In genomic region chr2:200376422-200377142, GRCh38 we compare ENCODE assay signal across 10 cellular contexts.
A peak's percentile ranks its signal among the peaks of the same experiment; 100 is the strongest.
DNase-seq lines count a peak whose midpoint lies in the region; ATAC-seq and TF ChIP-seq lines count a peak whose summit lies in the region.
"Had no signal": no experiment of that assay in that cellular context is flagged by ENCODE, and none has a peak within 500 bp of the region (broad histone marks: within the 10 kb centered on the region; RNA-seq: fewer than 3 reads in every experiment).

No MANE protein-coding gene starts in this region.

- intact Hi-C loops in activated CD4-positive, alpha-beta T cell treated with anti-CD3 and anti-CD28 coated beads, Interleukin-2, amount 10 ng/mL, durations not matched to agents 24 days and 14 days (cut with micrococcal nuclease) = loop anchor here (1.0 to 10.0 kb wide), 2 partner anchors 66 to 392 kb away; no protein-coding TSS in a partner anchor
- intact Hi-C loops in Panc1 (cut with micrococcal nuclease; ENCODE audit: unreplicated experiment) = loop anchor here (5.0 kb wide), 1 partner anchor 69 kb away; the partner anchor contains the start of gene SPATS2L
- intact Hi-C loops in right cardiac atrium (cut with DNase I) = no loop called here

- peaks cover 72% of the 10 kb centered on the region for H3K4me1 Mint-ChIP-seq in activated CD4-positive, alpha-beta T cell treated with anti-CD3 and anti-CD28 coated beads, Interleukin-2, amount 10 ng/mL, durations not matched to agents 24 days and 14 days
- H3K4me1 Mint-ChIP-seq in stimulated activated effector memory CD8-positive, alpha-beta T cell treated with anti-CD3 and anti-CD28 coated beads, Interleukin-12 subunit alpha, Interleukin-12 subunit beta, amount 100 ng/mL, for 72 hours = peaks cover 30% of the 10 kb centered on the region

- peak; percentile 79 for DNase-seq in activated CD4-positive, alpha-beta T cell treated with anti-CD3 and anti-CD28 coated beads, Interleukin-2, amount 10 ng/mL, durations not matched to agents 24 days and 14 days
- no peak for DNase-seq in activated CD4-positive, alpha-beta T cell treated with anti-CD3 and anti-CD28 coated beads for 1 hour
- DNase-seq in Panc1 (ENCODE audit: low read depth, low spot score) = peak; percentile 77
- no peak for DNase-seq in right cardiac atrium
- no peak for DNase-seq in stimulated activated effector memory CD8-positive, alpha-beta T cell treated with anti-CD3 and anti-CD28 coated beads, Interleukin-12 subunit alpha, Interleukin-12 subunit beta, amount 100 ng/mL, for 72 hours (ENCODE audit: low spot score in 2 of 2)
- DNase-seq in stimulated activated CD4-positive, alpha-beta T cell treated with anti-CD3 and anti-CD28 coated beads, Interleukin-2, amount 100 ng/mL, for 24 hours = no peak
- no peak for DNase-seq in GM19238 (ENCODE audit: insufficient read length, low spot score)
- DNase-seq: activated CD4-positive, alpha-beta T cell treated with anti-CD3 and anti-CD28 coated beads for 4 hours; NCI-H2171 had no signal

- H3K9me3 Mint-ChIP-seq in activated CD4-positive, alpha-beta T cell treated with anti-CD3 and anti-CD28 coated beads, Interleukin-2, amount 10 ng/mL, durations not matched to agents 24 days and 14 days = no peaks in the 10 kb centered on the region
- H3K9me3 Mint-ChIP-seq in stimulated activated effector memory CD8-positive, alpha-beta T cell treated with anti-CD3 and anti-CD28 coated beads, Interleukin-12 subunit alpha, Interleukin-12 subunit beta, amount 100 ng/mL, for 72 hours = no peaks in the 10 kb centered on the region

- no TSS peak for BruUV-seq in Panc1 (replicated peaks; lab: Mats Ljungman, UMichigan)

- H3K4me1 ChIP-seq in Panc1 (ENCODE audit: control insufficient read depth, insufficient read depth, low read length) (peaks cover 91% of the 10 kb centered on the region), right cardiac atrium (ENCODE audit: control insufficient read depth, insufficient read depth, low read length) (peaks cover 23% of the 10 kb centered on the region)

- CTCF ChIA-PET in Panc1 (lab: Charles Lee) = no interaction called here

- no peaks in the 10 kb centered on the region for H3K9me3 ChIP-seq in Panc1 (ENCODE audit: control insufficient read depth, insufficient read depth, low read depth, low read length)
- H3K9me3 ChIP-seq in right cardiac atrium (ENCODE audit: control insufficient read depth, low read length) = no peaks in the 10 kb centered on the region

- H3K4me3 Mint-ChIP-seq in activated CD4-positive, alpha-beta T cell treated with anti-CD3 and anti-CD28 coated beads, Interleukin-2, amount 10 ng/mL, durations not matched to agents 24 days and 14 days = peak overlapping the region; percentile 39
- no peak overlapping the region for H3K4me3 Mint-ChIP-seq in stimulated activated effector memory CD8-positive, alpha-beta T cell treated with anti-CD3 and anti-CD28 coated beads, Interleukin-12 subunit alpha, Interleukin-12 subunit beta, amount 100 ng/mL, for 72 hours

- no peaks in the 10 kb centered on the region for H3K27me3 Mint-ChIP-seq in activated CD4-positive, alpha-beta T cell treated with anti-CD3 and anti-CD28 coated beads, Interleukin-2, amount 10 ng/mL, durations not matched to agents 24 days and 14 days

- peak; percentile 40 for ATAC-seq in Panc1
- ATAC-seq in right cardiac atrium = peak; percentile 49 to 58
- ATAC-seq in stimulated activated effector memory CD8-positive, alpha-beta T cell treated with anti-CD3 and anti-CD28 coated beads, Interleukin-12 subunit alpha, Interleukin-12 subunit beta, amount 100 ng/mL, for 72 hours = peak; percentile 40
- no peak for ATAC-seq in HG02588 (IDR thresholded peaks at IDR 0.05; ENCODE audit: unreplicated experiment)

- TF ChIP-seq CTCF in Panc1 (IDR thresholded peaks at IDR 0.05) = no peak

- POLR2A ChIA-PET in Panc1 (lab: Charles Lee) = no interaction called here

- 52% methylated on average over 9 of the region's 9 CpGs for WGBS in right cardiac atrium

- H3K27ac ChIP-seq in Panc1 (ENCODE audit: low read length) = peak overlapping the region; percentile 100
- peak overlapping the region; percentile 49 for H3K27ac ChIP-seq in right cardiac atrium (ENCODE audit: low read length)

- no peaks in the 10 kb centered on the region for H3K27me3 ChIP-seq in Panc1 (ENCODE audit: control insufficient read depth, insufficient read depth, low read length)
- no peaks in the 10 kb centered on the region for H3K27me3 ChIP-seq in right cardiac atrium (ENCODE audit: control insufficient read depth, insufficient read depth)

- peak overlapping the region in 1 of 2 experiments; percentile 28; a peak in 2 of 4 replicates for H3K4me3 ChIP-seq in Panc1 (ENCODE audit: low read depth in 2 of 2, low read length in 2 of 2)
- H3K4me3 ChIP-seq in right cardiac atrium (ENCODE audit: low read length) = no peak overlapping the region

- H3K27ac Mint-ChIP-seq in activated CD4-positive, alpha-beta T cell treated with anti-CD3 and anti-CD28 coated beads, Interleukin-2, amount 10 ng/mL, durations not matched to agents 24 days and 14 days = peak overlapping the region; percentile 53
- H3K27ac Mint-ChIP-seq in stimulated activated effector memory CD8-positive, alpha-beta T cell treated with anti-CD3 and anti-CD28 coated beads, Interleukin-12 subunit alpha, Interleukin-12 subunit beta, amount 100 ng/mL, for 72 hours = peak overlapping the region; percentile 75

- H3K36me3 Mint-ChIP-seq in activated CD4-positive, alpha-beta T cell treated with anti-CD3 and anti-CD28 coated beads, Interleukin-2, amount 10 ng/mL, durations not matched to agents 24 days and 14 days (ENCODE audit: low read depth) = peaks cover 1% of the 10 kb centered on the region
- no peaks in the 10 kb centered on the region for H3K36me3 Mint-ChIP-seq in stimulated activated effector memory CD8-positive, alpha-beta T cell treated with anti-CD3 and anti-CD28 coated beads, Interleukin-12 subunit alpha, Interleukin-12 subunit beta, amount 100 ng/mL, for 72 hours

- in situ Hi-C loops in Panc1 (cut with HindIII; ENCODE audit: low pct_unique_long_range_greater_than_20kb, low sequenced_read_pairs) = no loop called here

- H3K36me3 ChIP-seq in Panc1 (ENCODE audit: control insufficient read depth, insufficient read depth, low read length) = no peaks in the 10 kb centered on the region; the same call in 1 of the 2 replicates

Comparison
In these comparisons a context has a peak if more than half of its experiments do, and no peak if none do; other contexts are left out.
1. DNase-seq: peak in activated CD4-positive, alpha-beta T cell treated with anti-CD3 and anti-CD28 coated beads, Interleukin-2, amount 10 ng/mL, durations not matched to agents 24 days and 14 days (single experiment) and Panc1 (single experiment); none in activated CD4-positive, alpha-beta T cell treated with anti-CD3 and anti-CD28 coated beads for 1 hour (single experiment), right cardiac atrium (0 of 3), stimulated activated effector memory CD8-positive, alpha-beta T cell treated with anti-CD3 and anti-CD28 coated beads, Interleukin-12 subunit alpha, Interleukin-12 subunit beta, amount 100 ng/mL, for 72 hours (0 of 2), stimulated activated CD4-positive, alpha-beta T cell treated with anti-CD3 and anti-CD28 coated beads, Interleukin-2, amount 100 ng/mL, for 24 hours (0 of 2) and GM19238 (single experiment).
2. intact Hi-C loops: an anchor here in activated CD4-positive, alpha-beta T cell treated with anti-CD3 and anti-CD28 coated beads, Interleukin-2, amount 10 ng/mL, durations not matched to agents 24 days and 14 days (1.0 to 10.0 kb wide) and Panc1 (5.0 kb wide); none called in right cardiac atrium.